ENCODE assay signal across 8 cellular contexts in genomic region chr4:110059556-110060191, GRCh38.
A peak's percentile ranks its signal among the peaks of the same experiment; 100 is the strongest.
DNase-seq lines count a peak whose midpoint lies in the region; ATAC-seq and TF ChIP-seq lines count a peak whose summit lies in the region.

No MANE protein-coding gene starts in this region.

- no peaks in the 10 kb centered on the region for H3K9me3 Mint-ChIP-seq in activated naive CD8-positive, alpha-beta T cell (ENCODE audit: low read depth)
- H3K9me3 Mint-ChIP-seq in activated naive CD8-positive, alpha-beta T cell treated with anti-CD3 and anti-CD28 coated beads for 36 hours: no peaks in the 10 kb centered on the region
- no peaks in the 10 kb centered on the region for H3K9me3 Mint-ChIP-seq in activated T-helper 2 cell treated with anti-CD3 and anti-CD28 coated beads, Interferon-gamma antibody, Interleukin-2, Interleukin-4, amounts not matched to agents 10 μg/mL and 5 μg/mL and 100 μg/mL, durations not matched to agents 14 hours and 24 hours and 36 hours

- no peaks in the 10 kb centered on the region for H3K4me1 ChIP-seq in upper lobe of right lung

- no peaks in the 10 kb centered on the region for H3K27me3 ChIP-seq in upper lobe of right lung

- no peak overlapping the region for H3K4me3 Mint-ChIP-seq in activated naive CD8-positive, alpha-beta T cell
- no peak overlapping the region for H3K4me3 Mint-ChIP-seq in activated naive CD8-positive, alpha-beta T cell treated with anti-CD3 and anti-CD28 coated beads for 36 hours
- peak overlapping the region; percentile 34 for H3K4me3 Mint-ChIP-seq in activated T-helper 2 cell treated with anti-CD3 and anti-CD28 coated beads, Interferon-gamma antibody, Interleukin-2, Interleukin-4, amounts not matched to agents 10 μg/mL and 5 μg/mL and 100 μg/mL, durations not matched to agents 14 hours and 24 hours and 36 hours (ENCODE audit: low read depth)

- H3K36me3 ChIP-seq in upper lobe of right lung: no peaks in the 10 kb centered on the region

- intact Hi-C loops in activated T-helper 2 cell treated with anti-CD3 and anti-CD28 coated beads, Interferon-gamma antibody, Interleukin-2, Interleukin-4, amounts not matched to agents 10 μg/mL and 5 μg/mL and 100 μg/mL, durations not matched to agents 14 hours and 24 hours and 36 hours (cut with micrococcal nuclease): loop anchor here (1.0 to 10.0 kb wide), 5 partner anchors 29 to 228 kb away; partner anchors contain the start of gene ELOVL6
- intact Hi-C loops in upper lobe of right lung (cut with DNase I) (no loop called here), Right ventricle myocardium superior (cut with DNase I) (no loop called here)

- no peak for DNase-seq in activated naive CD8-positive, alpha-beta T cell treated with anti-CD3 and anti-CD28 coated beads for 36 hours
- no peak for DNase-seq in activated T-helper 2 cell treated with anti-CD3 and anti-CD28 coated beads, Interferon-gamma antibody, Interleukin-2, Interleukin-4, amounts not matched to agents 10 μg/mL and 5 μg/mL and 100 μg/mL, durations not matched to agents 14 hours and 24 hours and 36 hours (ENCODE audit: low spot score)
- DNase-seq in upper lobe of right lung (no peak), medulla oblongata (ENCODE audit: extremely low spot score) (no peak), Right ventricle myocardium superior (no peak)
- DNase-seq in stimulated activated CD4-positive, alpha-beta T cell treated with anti-CD3 and anti-CD28 coated beads, Interleukin-1b, Interleukin-23, amount 100 ng/mL, for 48 hours: no peak

- peak; percentile 56 for ATAC-seq in HG03039 (IDR thresholded peaks at IDR 0.05; ENCODE audit: unreplicated experiment)
- ATAC-seq in upper lobe of right lung: peak; percentile 32
- no peak for ATAC-seq in Right ventricle myocardium superior (ENCODE audit: poor library complexity)

- H3K27ac Mint-ChIP-seq in activated naive CD8-positive, alpha-beta T cell: peak overlapping the region; percentile 41
- H3K27ac Mint-ChIP-seq in activated naive CD8-positive, alpha-beta T cell treated with anti-CD3 and anti-CD28 coated beads for 36 hours: no peak overlapping the region
- H3K27ac Mint-ChIP-seq in activated T-helper 2 cell treated with anti-CD3 and anti-CD28 coated beads, Interferon-gamma antibody, Interleukin-2, Interleukin-4, amounts not matched to agents 10 μg/mL and 5 μg/mL and 100 μg/mL, durations not matched to agents 14 hours and 24 hours and 36 hours: peak overlapping the region; percentile 74

- peaks cover 13% of the 10 kb centered on the region for H3K4me1 Mint-ChIP-seq in activated naive CD8-positive, alpha-beta T cell (ENCODE audit: low read depth)
- H3K4me1 Mint-ChIP-seq in activated naive CD8-positive, alpha-beta T cell treated with anti-CD3 and anti-CD28 coated beads for 36 hours: peaks cover 30% of the 10 kb centered on the region
- peaks cover 54% of the 10 kb centered on the region for H3K4me1 Mint-ChIP-seq in activated T-helper 2 cell treated with anti-CD3 and anti-CD28 coated beads, Interferon-gamma antibody, Interleukin-2, Interleukin-4, amounts not matched to agents 10 μg/mL and 5 μg/mL and 100 μg/mL, durations not matched to agents 14 hours and 24 hours and 36 hours (ENCODE audit: low read depth)

- peaks cover 5% of the 10 kb centered on the region for H3K36me3 Mint-ChIP-seq in activated naive CD8-positive, alpha-beta T cell
- H3K36me3 Mint-ChIP-seq in activated naive CD8-positive, alpha-beta T cell treated with anti-CD3 and anti-CD28 coated beads for 36 hours: no peaks in the 10 kb centered on the region
- H3K36me3 Mint-ChIP-seq in activated T-helper 2 cell treated with anti-CD3 and anti-CD28 coated beads, Interferon-gamma antibody, Interleukin-2, Interleukin-4, amounts not matched to agents 10 μg/mL and 5 μg/mL and 100 μg/mL, durations not matched to agents 14 hours and 24 hours and 36 hours (ENCODE audit: low read depth): peaks cover 14% of the 10 kb centered on the region

- no peak overlapping the region for H3K4me3 ChIP-seq in upper lobe of right lung

- H3K27me3 Mint-ChIP-seq in activated naive CD8-positive, alpha-beta T cell: no peaks in the 10 kb centered on the region
- no peaks in the 10 kb centered on the region for H3K27me3 Mint-ChIP-seq in activated naive CD8-positive, alpha-beta T cell treated with anti-CD3 and anti-CD28 coated beads for 36 hours
- H3K27me3 Mint-ChIP-seq in activated T-helper 2 cell treated with anti-CD3 and anti-CD28 coated beads, Interferon-gamma antibody, Interleukin-2, Interleukin-4, amounts not matched to agents 10 μg/mL and 5 μg/mL and 100 μg/mL, durations not matched to agents 14 hours and 24 hours and 36 hours (ENCODE audit: low read depth): no peaks in the 10 kb centered on the region

- no peaks in the 10 kb centered on the region for H3K9me3 ChIP-seq in upper lobe of right lung

- peak overlapping the region; percentile 13 for H3K27ac ChIP-seq in upper lobe of right lung

- no peak for TF ChIP-seq CTCF in upper lobe of right lung (IDR thresholded peaks at IDR 0.05)
